ENCODE assay signal across 8 cellular contexts in genomic region chr1:68321084-68321685, GRCh38.
DNase-seq lines count a peak whose midpoint lies in the region; ATAC-seq and TF ChIP-seq lines count a peak whose summit lies in the region.

No MANE protein-coding gene starts in this region.

- H3K36me3 ChIP-seq in GM06990 (ENCODE audit: control insufficient read depth, insufficient read depth, low read length), result no peaks in the 10 kb centered on the region
- no peaks in the 10 kb centered on the region for H3K36me3 ChIP-seq in CD4-positive, alpha-beta memory T cell (ENCODE audit: insufficient read depth, low read length)

- no peaks in the 10 kb centered on the region for H3K36me3 Mint-ChIP-seq in nephron progenitor cell (ENCODE audit: low read depth)
- no peaks in the 10 kb centered on the region for H3K36me3 Mint-ChIP-seq in CD4-positive, alpha-beta memory T cell

- H3K27me3 Mint-ChIP-seq in nephron progenitor cell (ENCODE audit: low read depth, poor library complexity), result peaks cover 3% of the 10 kb centered on the region
- peaks cover 0 to 1% of the 10 kb centered on the region in 2 donors for H3K27me3 Mint-ChIP-seq in CD4-positive, alpha-beta memory T cell

- H3K4me3 ChIP-seq in GM06990 (replicated peaks; ENCODE audit: low read depth, low read length), result no peak overlapping the region
- no peak overlapping the region for H3K4me3 ChIP-seq in epithelial cell of proximal tubule (ENCODE audit: low read depth, low read length)
- no peak overlapping the region for H3K4me3 ChIP-seq in CD4-positive, alpha-beta memory T cell (ENCODE audit: low read length in 2 of 2)

- TF ChIP-seq CTCF in GM06990 (IDR thresholded peaks at IDR 0.05; ENCODE audit: insufficient read depth, low read length, poor library complexity, severe bottlenecking) (peak; percentile 61), epithelial cell of proximal tubule (conservative IDR thresholded peaks at IDR 0.05; ENCODE audit: low read depth, low read length) (peak; percentile 93), nephron progenitor cell (IDR thresholded peaks at IDR 0.05) (peak; percentile 66)

- no peaks in the 10 kb centered on the region; the same call in none of the 2 replicates for H3K27me3 ChIP-seq in GM06990 (replicated peaks; ENCODE audit: control insufficient read depth, insufficient read depth, low read length)
- H3K27me3 ChIP-seq in CD4-positive, alpha-beta memory T cell (ENCODE audit: insufficient read depth, low read length), result no peaks in the 10 kb centered on the region

- CTCF ChIA-PET in CD4-positive, alpha-beta memory T cell (lab: Charles Lee; ENCODE audit: partially characterized antibody), result no interaction called here

- no peaks in the 10 kb centered on the region for H3K4me1 ChIP-seq in CD4-positive, alpha-beta memory T cell (ENCODE audit: insufficient read depth, low read length)

- H3K27ac Mint-ChIP-seq in nephron progenitor cell, result no peak overlapping the region
- H3K27ac Mint-ChIP-seq in CD4-positive, alpha-beta memory T cell, result no peak overlapping the region

- peaks cover 43% of the 10 kb centered on the region for H3K4me1 Mint-ChIP-seq in nephron progenitor cell
- peaks cover 0 to 1% (median 0%) of the 10 kb centered on the region in 4 donors for H3K4me1 Mint-ChIP-seq in CD4-positive, alpha-beta memory T cell

- no peak for ATAC-seq in HG02973 (IDR thresholded peaks at IDR 0.05; ENCODE audit: unreplicated experiment)
- ATAC-seq in GM18873 (IDR thresholded peaks at IDR 0.05; ENCODE audit: low FRiP score, unreplicated experiment), result no peak

- DNase-seq in GM06990 (ENCODE audit: extremely low read depth, insufficient read length), result no peak
- peak; percentile 23 for DNase-seq in NCI-H748 treated with DMSO at 0.1 percent for 48 hours (lab: John Stamatoyannopoulos, UW)
- no peak for DNase-seq in epithelial cell of proximal tubule (ENCODE audit: low read depth)
- DNase-seq in nephron progenitor cell, result peak; percentile 70
- DNase-seq in CD4-positive, alpha-beta memory T cell, result no peak
- DNase-seq in stimulated activated CD4-positive, alpha-beta T cell treated with anti-CD3 and anti-CD28 coated beads, Interleukin-4, amount 100 ng/mL, for 24 hours, result no peak

- intact Hi-C loops in CD4-positive, alpha-beta memory T cell (cut with micrococcal nuclease), result no loop called here

- POLR2A ChIA-PET in CD4-positive, alpha-beta memory T cell (lab: Charles Lee; ENCODE audit: partially characterized antibody), result no interaction called here

- no peaks in the 10 kb centered on the region for H3K9me3 ChIP-seq in CD4-positive, alpha-beta memory T cell (ENCODE audit: control insufficient read depth in 1 of 2, low read length in 2 of 2)

- no peak overlapping the region for H3K4me3 Mint-ChIP-seq in nephron progenitor cell
- no peak overlapping the region for H3K4me3 Mint-ChIP-seq in CD4-positive, alpha-beta memory T cell

- H3K9me3 Mint-ChIP-seq in nephron progenitor cell, result peaks cover 6% of the 10 kb centered on the region
- H3K9me3 Mint-ChIP-seq in CD4-positive, alpha-beta memory T cell, result peaks cover 0 to 2% (median 0%) of the 10 kb centered on the region in 8 donors

- no peak overlapping the region for H3K27ac ChIP-seq in CD4-positive, alpha-beta memory T cell (ENCODE audit: low read depth, low read length)

Comparison
In these comparisons a context has a peak if more than half of its experiments do, and no peak if none do; other contexts are left out.
1. DNase-seq: peak in NCI-H748 treated with DMSO at 0.1 percent for 48 hours (single experiment) and nephron progenitor cell (single experiment); none in GM06990 (single experiment), epithelial cell of proximal tubule (single experiment), CD4-positive, alpha-beta memory T cell (0 of 5) and stimulated activated CD4-positive, alpha-beta T cell treated with anti-CD3 and anti-CD28 coated beads, Interleukin-4, amount 100 ng/mL, for 24 hours (single experiment).
2. Peak in every context shown above with its lines, with median percentiles within 50 percentile points of each other: CTCF ChIP-seq.